In the genomic region with DNA sequence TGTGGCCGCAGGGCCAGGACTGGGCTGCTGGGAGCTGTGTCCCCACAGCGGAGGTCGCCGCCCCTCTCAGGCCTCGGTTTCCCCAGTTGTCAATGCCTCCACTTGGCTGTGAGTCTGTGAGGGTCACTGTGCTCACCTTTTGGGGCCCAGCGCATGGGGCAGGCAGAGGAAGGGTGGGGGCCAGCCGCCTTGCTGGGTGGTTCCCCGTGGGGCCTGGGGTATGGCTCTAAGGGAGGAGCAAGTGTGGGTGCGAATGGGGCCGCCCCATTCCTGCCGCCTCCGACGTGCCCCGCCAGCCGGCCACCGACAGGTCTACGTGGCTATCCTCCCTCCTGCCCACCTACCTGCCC, we compare ENCODE assay signal across 9 cellular contexts. TPM values are rescaled to one million over a fixed set of nuclear protein-coding genes. Genes with fewer than 3 reads are reported as not detected.
A peak's percentile ranks its signal among the peaks of the same experiment; 100 is the strongest.
DNase-seq lines count a peak whose midpoint lies in the region; ATAC-seq, FAIRE-seq and TF ChIP-seq lines count a peak whose summit lies in the region.
"Had no signal": no experiment of that assay in that cellular context is flagged by ENCODE, and none has a peak within 500 bp of the region (broad histone marks: within the 10 kb centered on the region; RNA-seq: fewer than 3 reads in every experiment).

No MANE protein-coding gene starts in this region.

- H4K20me1 ChIP-seq in SK-N-SH (ENCODE audit: insufficient read depth) (no peaks in the 10 kb centered on the region), keratinocyte (ENCODE audit: control insufficient read depth, extremely low read depth, insufficient read depth, low read length) (no peaks in the 10 kb centered on the region)

- TF ChIP-seq EP300 in SK-N-SH (IDR thresholded peaks at IDR 0.05; ENCODE audit: borderline replicate concordance in 1 of 2, low read depth in 1 of 2, low read length in 1 of 2) = no peak

- no peaks in the 10 kb centered on the region for H3K9me3 ChIP-seq in SK-N-SH
- no peaks in the 10 kb centered on the region for H3K9me3 ChIP-seq in keratinocyte (ENCODE audit: control insufficient read depth, low read depth, low read length)

- no peak for TF ChIP-seq CTCF in SK-N-SH (IDR thresholded peaks at IDR 0.05)
- no peak for TF ChIP-seq CTCF in keratinocyte (optimal IDR thresholded peaks at IDR 0.05 in 1 of 3, IDR thresholded peaks at IDR 0.05 in 1 of 3, conservative IDR thresholded peaks at IDR 0.05 in 1 of 3; ENCODE audit: extremely low read depth in 1 of 3, insufficient read depth in 2 of 3, low read length in 3 of 3)

- H3K4me1 ChIP-seq in SK-N-SH (ENCODE audit: control insufficient read depth in 1 of 2, insufficient read depth in 2 of 2, low read depth in 1 of 2, low read length in 1 of 2) (peaks cover 4 to 14% of the 10 kb centered on the region in 2 experiments; a peak in 3 of 4 replicates), keratinocyte (ENCODE audit: control insufficient read depth, extremely low read depth, insufficient read depth, low read length) (peaks cover 10% of the 10 kb centered on the region)

- no peak overlapping the region for H3K27ac Mint-ChIP-seq in activated T-helper 1 cell treated with anti-CD3 and anti-CD28 coated beads, Interleukin-12 subunit alpha, Interleukin-12 subunit beta, Interleukin-2, Interleukin-4 antibody, amounts not matched to agents 30 ng/mL and 10 ng/mL and 1 ng/mL, durations not matched to agents 14 hours and 24 hours and 36 hours
- H3K27ac Mint-ChIP-seq in stimulated activated naive B cell treated with anti-CD40 and anti-IgM and Interleukin-4, amounts not matched to agents 10 μg/mL and 1 μg/mL and 100 μg/mL, for 72 hours = no peak overlapping the region

- H3K27me3 ChIP-seq in SK-N-SH (ENCODE audit: insufficient read depth) = no peaks in the 10 kb centered on the region
- no peaks in the 10 kb centered on the region for H3K27me3 ChIP-seq in keratinocyte (ENCODE audit: control insufficient read depth, extremely low read depth, insufficient read depth, low read length)

- peaks cover 6% of the 10 kb centered on the region for H3K79me2 ChIP-seq in SK-N-SH (ENCODE audit: insufficient read depth)
- no peaks in the 10 kb centered on the region for H3K79me2 ChIP-seq in keratinocyte (ENCODE audit: control insufficient read depth, insufficient read depth, low read length)

- H3K4me2 ChIP-seq in SK-N-SH (peak overlapping the region; percentile 91), keratinocyte (ENCODE audit: control insufficient read depth, extremely low read depth, insufficient read depth, low read depth, low read length) (peak overlapping the region; percentile 78)

- H3K36me3 ChIP-seq in SK-N-SH (replicated peaks in 1 of 2; ENCODE audit: control insufficient read depth in 1 of 2, insufficient read depth in 2 of 2, low read length in 1 of 2) (peaks cover 0 to under 1% of the 10 kb centered on the region in 2 experiments), keratinocyte (ENCODE audit: control insufficient read depth in 2 of 2, extremely low read depth in 1 of 2, insufficient read depth in 2 of 2, low read length in 2 of 2) (no peaks in the 10 kb centered on the region)

- H3K27ac ChIP-seq in SK-N-SH (ENCODE audit: low read depth in 2 of 2, low read length in 1 of 2) (no peak overlapping the region), keratinocyte (ENCODE audit: control insufficient read depth, insufficient read depth, low read length) (no peak overlapping the region)
- H3K27ac ChIP-seq: 22Rv1 had no signal

- H3F3A ChIP-seq in SK-N-SH (replicated peaks; ENCODE audit: insufficient read depth) = no peaks in the 10 kb centered on the region

- TF ChIP-seq RAD21 in SK-N-SH (IDR thresholded peaks at IDR 0.05; ENCODE audit: low read length) = no peak

- WGBS in SK-N-SH (ENCODE audit: low lambda C conversion rate) = 18% methylated on average over 2 of the region's 17 CpGs

- CTCF ChIA-PET in SK-N-SH (lab: Yijun Ruan, JAX) = no interaction called here

- no peaks in the 10 kb centered on the region for H3K9me3 Mint-ChIP-seq in activated T-helper 1 cell treated with anti-CD3 and anti-CD28 coated beads, Interleukin-12 subunit alpha, Interleukin-12 subunit beta, Interleukin-2, Interleukin-4 antibody, amounts not matched to agents 30 ng/mL and 10 ng/mL and 1 ng/mL, durations not matched to agents 14 hours and 24 hours and 36 hours
- no peaks in the 10 kb centered on the region for H3K9me3 Mint-ChIP-seq in stimulated activated naive B cell treated with anti-CD40 and anti-IgM and Interleukin-4, amounts not matched to agents 10 μg/mL and 1 μg/mL and 100 μg/mL, for 72 hours

- FAIRE-seq in keratinocyte (lab: Jason Lieb, UNC) = no peak

- ATAC-seq in SK-N-SH treated with all-trans-retinoic acid at 6 μM for 48 hours (no peak), HG02571 (IDR thresholded peaks at IDR 0.05; ENCODE audit: unreplicated experiment) (no peak)
- no peak for ATAC-seq in stimulated activated naive B cell treated with anti-CD40 and anti-IgM and Interleukin-4, amounts not matched to agents 10 μg/mL and 1 μg/mL and 100 μg/mL, for 72 hours (replicated peaks)

- H3K36me3 Mint-ChIP-seq in activated T-helper 1 cell treated with anti-CD3 and anti-CD28 coated beads, Interleukin-12 subunit alpha, Interleukin-12 subunit beta, Interleukin-2, Interleukin-4 antibody, amounts not matched to agents 30 ng/mL and 10 ng/mL and 1 ng/mL, durations not matched to agents 14 hours and 24 hours and 36 hours (ENCODE audit: low read depth) = no peaks in the 10 kb centered on the region
- H3K36me3 Mint-ChIP-seq in stimulated activated naive B cell treated with anti-CD40 and anti-IgM and Interleukin-4, amounts not matched to agents 10 μg/mL and 1 μg/mL and 100 μg/mL, for 72 hours = peaks cover 7 to 14% of the 10 kb centered on the region in 2 donors

- peaks cover 6% of the 10 kb centered on the region for H3K4me1 Mint-ChIP-seq in activated T-helper 1 cell treated with anti-CD3 and anti-CD28 coated beads, Interleukin-12 subunit alpha, Interleukin-12 subunit beta, Interleukin-2, Interleukin-4 antibody, amounts not matched to agents 30 ng/mL and 10 ng/mL and 1 ng/mL, durations not matched to agents 14 hours and 24 hours and 36 hours (ENCODE audit: low read depth)
- peaks cover 19 to 25% of the 10 kb centered on the region in 2 donors for H3K4me1 Mint-ChIP-seq in stimulated activated naive B cell treated with anti-CD40 and anti-IgM and Interleukin-4, amounts not matched to agents 10 μg/mL and 1 μg/mL and 100 μg/mL, for 72 hours

- peak overlapping the region; percentile 81 for H3K4me3 Mint-ChIP-seq in activated T-helper 1 cell treated with anti-CD3 and anti-CD28 coated beads, Interleukin-12 subunit alpha, Interleukin-12 subunit beta, Interleukin-2, Interleukin-4 antibody, amounts not matched to agents 30 ng/mL and 10 ng/mL and 1 ng/mL, durations not matched to agents 14 hours and 24 hours and 36 hours
- H3K4me3 Mint-ChIP-seq in stimulated activated naive B cell treated with anti-CD40 and anti-IgM and Interleukin-4, amounts not matched to agents 10 μg/mL and 1 μg/mL and 100 μg/mL, for 72 hours = peak overlapping the region; percentile 6 to 91

- H2AFZ ChIP-seq in SK-N-SH (ENCODE audit: low read depth) (peak overlapping the region; percentile 78; the same call in 1 of the 2 replicates), keratinocyte (ENCODE audit: control insufficient read depth, low read length) (no peak overlapping the region)

- H3K9me2 ChIP-seq in SK-N-SH = no peaks in the 10 kb centered on the region

- DNase-seq in SK-N-SH = no peak
- no peak for DNase-seq in activated T-helper 1 cell treated with anti-CD3 and anti-CD28 coated beads, Interleukin-12 subunit alpha, Interleukin-12 subunit beta, Interleukin-2, Interleukin-4 antibody, amounts not matched to agents 30 ng/mL and 10 ng/mL and 1 ng/mL, durations not matched to agents 14 hours and 24 hours and 36 hours (ENCODE audit: low spot score)
- no peak for DNase-seq in keratinocyte (ENCODE audit: low read depth, low spot score)
- DNase-seq in stimulated activated naive B cell treated with anti-CD40 and anti-IgM and Interleukin-4, amounts not matched to agents 10 μg/mL and 1 μg/mL and 100 μg/mL, for 72 hours = no peak
- DNase-seq in NCI-H1092 treated with DMSO at 0.1 percent for 48 hours (lab: John Stamatoyannopoulos, UW) = no peak
- no peak for DNase-seq in COLO829 (ENCODE audit: low spot score)

- H3K4me3 ChIP-seq in SK-N-SH (ENCODE audit: low read depth in 2 of 2, low read length in 1 of 2) (peak overlapping the region; percentile 53 to 82), keratinocyte (ENCODE audit: control insufficient read depth in 2 of 3, extremely low read depth in 1 of 3, insufficient read depth in 2 of 3, low read depth in 1 of 3, low read length in 3 of 3) (no peak overlapping the region)

- no peaks in the 10 kb centered on the region for H3K9me1 ChIP-seq in keratinocyte (ENCODE audit: control insufficient read depth, extremely low read depth, insufficient read depth, low read length)

- dilution Hi-C loops in keratinocyte (cut with MboI; ENCODE audit: extremely low pct_ligation_motif_present, low sequenced_read_pairs) = no loop called here

- peaks cover 5% of the 10 kb centered on the region for H3K27me3 Mint-ChIP-seq in activated T-helper 1 cell treated with anti-CD3 and anti-CD28 coated beads, Interleukin-12 subunit alpha, Interleukin-12 subunit beta, Interleukin-2, Interleukin-4 antibody, amounts not matched to agents 30 ng/mL and 10 ng/mL and 1 ng/mL, durations not matched to agents 14 hours and 24 hours and 36 hours (ENCODE audit: insufficient read depth)
- no peaks in the 10 kb centered on the region for H3K27me3 Mint-ChIP-seq in stimulated activated naive B cell treated with anti-CD40 and anti-IgM and Interleukin-4, amounts not matched to agents 10 μg/mL and 1 μg/mL and 100 μg/mL, for 72 hours

- intact Hi-C loops in activated T-helper 1 cell treated with anti-CD3 and anti-CD28 coated beads, Interleukin-12 subunit alpha, Interleukin-12 subunit beta, Interleukin-2, Interleukin-4 antibody, amounts not matched to agents 30 ng/mL and 10 ng/mL and 1 ng/mL, durations not matched to agents 14 hours and 24 hours and 36 hours (cut with micrococcal nuclease) = loop anchor here (1.0 kb wide), 1 partner anchor 22 kb away; no protein-coding TSS in a partner anchor

- H3K9ac ChIP-seq in SK-N-SH (no peak overlapping the region), keratinocyte (ENCODE audit: control insufficient read depth, extremely low read depth, insufficient read depth, low read length) (no peak overlapping the region)

- POLR2A ChIA-PET in SK-N-SH (lab: Yijun Ruan, JAX) = no interaction called here

RNA-seq across cellular contexts. Expression of gene FGF22, which starts 0.8 kb away (rescaled TPM):
- polyA plus RNA-seq in SK-N-SH (2012; rRNA removed) (0.62 and 0.93 TPM in 2 replicates), keratinocyte (0.05 TPM in 1 of 3 replicates, not detected in the others)
- polyA plus RNA-seq in SK-N-SH (2012; cell fraction: cytosol; rRNA removed) = 0.16 and 0.27 TPM in 2 replicates
- 3.5 and 4.7 TPM in 2 replicates for polyA plus RNA-seq in SK-N-SH (2012; cell fraction: nucleus; rRNA removed)
- total RNA-seq in activated T-helper 1 cell treated with anti-CD3 and anti-CD28 coated beads, Interleukin-12 subunit alpha, Interleukin-12 subunit beta, Interleukin-2, Interleukin-4 antibody, amounts not matched to agents 30 ng/mL and 10 ng/mL and 1 ng/mL, durations not matched to agents 14 hours and 24 hours and 36 hours = not detected in 2 replicates
- 1.0 TPM for polyA plus RNA-seq in keratinocyte (2011; ENCODE audit: low read depth)
- not detected in 2 replicates for polyA plus RNA-seq in keratinocyte (2011; cell fraction: cytosol; rRNA removed)
- polyA plus RNA-seq in keratinocyte (2011; cell fraction: nucleus; rRNA removed) = 0.13 and 0.17 TPM in 2 replicates
- 0.76 TPM in 1 of 2 replicates, not detected in the other for polyA plus RNA-seq in keratinocyte (2012; ENCODE audit: low replicate concordance)
- not detected in 3 replicates for polyA minus RNA-seq in keratinocyte
- not detected for polyA minus RNA-seq in keratinocyte (2011; cell fraction: cytosol; rRNA and poly(A)+ RNA removed)
- not detected in 2 replicates for polyA minus RNA-seq in keratinocyte (2011; cell fraction: nucleus; rRNA and poly(A)+ RNA removed)

RNA-seq across cellular contexts. Expression of gene POLRMT, which starts 5.5 kb away (rescaled TPM):
- polyA plus RNA-seq in SK-N-SH (2012; rRNA removed) (38.2 and 40.1 TPM in 2 replicates), keratinocyte (20.9 to 53.6 TPM (median 33.3 TPM) in 3 replicates)
- polyA plus RNA-seq in SK-N-SH (2012; cell fraction: cytosol; rRNA removed) = 9.6 and 13.7 TPM in 2 replicates
- 157 and 218 TPM in 2 replicates for polyA plus RNA-seq in SK-N-SH (2012; cell fraction: nucleus; rRNA removed)
- 103 and 104 TPM in 2 replicates for total RNA-seq in activated T-helper 1 cell treated with anti-CD3 and anti-CD28 coated beads, Interleukin-12 subunit alpha, Interleukin-12 subunit beta, Interleukin-2, Interleukin-4 antibody, amounts not matched to agents 30 ng/mL and 10 ng/mL and 1 ng/mL, durations not matched to agents 14 hours and 24 hours and 36 hours
- polyA plus RNA-seq in keratinocyte (2011; ENCODE audit: low read depth) = 32.1 TPM
- 12.6 and 19.6 TPM in 2 replicates for polyA plus RNA-seq in keratinocyte (2011; cell fraction: cytosol; rRNA removed)
- 47.6 and 72.8 TPM in 2 replicates for polyA plus RNA-seq in keratinocyte (2011; cell fraction: nucleus; rRNA removed)
- polyA plus RNA-seq in keratinocyte (2012; ENCODE audit: low replicate concordance) = 50.1 and 59.7 TPM in 2 replicates
- 74.0 to 142 TPM (median 140 TPM) in 3 replicates for polyA minus RNA-seq in keratinocyte
- polyA minus RNA-seq in keratinocyte (2011; cell fraction: cytosol; rRNA and poly(A)+ RNA removed) = 90.4 TPM
- polyA minus RNA-seq in keratinocyte (2011; cell fraction: nucleus; rRNA and poly(A)+ RNA removed) = 40.7 and 57.9 TPM in 2 replicates

RNA-seq across cellular contexts. Expression of gene RNF126, which starts 24.1 kb away (rescaled TPM):
- polyA plus RNA-seq in SK-N-SH (2012; rRNA removed) = 9.0 and 12.9 TPM in 2 replicates
- 11.9 and 17.2 TPM in 2 replicates for polyA plus RNA-seq in SK-N-SH (2012; cell fraction: cytosol; rRNA removed)
- polyA plus RNA-seq in SK-N-SH (2012; cell fraction: nucleus; rRNA removed) = 43.5 and 64.4 TPM in 2 replicates
- 107 and 110 TPM in 2 replicates for total RNA-seq in activated T-helper 1 cell treated with anti-CD3 and anti-CD28 coated beads, Interleukin-12 subunit alpha, Interleukin-12 subunit beta, Interleukin-2, Interleukin-4 antibody, amounts not matched to agents 30 ng/mL and 10 ng/mL and 1 ng/mL, durations not matched to agents 14 hours and 24 hours and 36 hours
- polyA plus RNA-seq in keratinocyte = 8.2 to 30.0 TPM (median 14.8 TPM) in 3 replicates
- 10.8 TPM for polyA plus RNA-seq in keratinocyte (2011; ENCODE audit: low read depth)
- 10.0 and 29.0 TPM in 2 replicates for polyA plus RNA-seq in keratinocyte (2011; cell fraction: cytosol; rRNA removed)
- 17.7 and 30.0 TPM in 2 replicates for polyA plus RNA-seq in keratinocyte (2011; cell fraction: nucleus; rRNA removed)
- polyA plus RNA-seq in keratinocyte (2012; ENCODE audit: low replicate concordance) = 37.0 and 57.0 TPM in 2 replicates
- 5.0 to 32.4 TPM (median 8.5 TPM) in 3 replicates for polyA minus RNA-seq in keratinocyte
- 50.3 TPM for polyA minus RNA-seq in keratinocyte (2011; cell fraction: cytosol; rRNA and poly(A)+ RNA removed)
- 18.8 and 19.9 TPM in 2 replicates for polyA minus RNA-seq in keratinocyte (2011; cell fraction: nucleus; rRNA and poly(A)+ RNA removed)

RNA-seq across cellular contexts. Expression of gene FSTL3, which starts 37.3 kb away (rescaled TPM):
- polyA plus RNA-seq in SK-N-SH (2012; rRNA removed) = 64.4 and 73.0 TPM in 2 replicates
- polyA plus RNA-seq in SK-N-SH (2012; cell fraction: cytosol; rRNA removed) = 33.6 and 47.9 TPM in 2 replicates
- polyA plus RNA-seq in SK-N-SH (2012; cell fraction: nucleus; rRNA removed) = 259 and 359 TPM in 2 replicates
- total RNA-seq in activated T-helper 1 cell treated with anti-CD3 and anti-CD28 coated beads, Interleukin-12 subunit alpha, Interleukin-12 subunit beta, Interleukin-2, Interleukin-4 antibody, amounts not matched to agents 30 ng/mL and 10 ng/mL and 1 ng/mL, durations not matched to agents 14 hours and 24 hours and 36 hours = 5.5 and 5.6 TPM in 2 replicates
- 54.4 to 105 TPM (median 66.0 TPM) in 3 replicates for polyA plus RNA-seq in keratinocyte
- polyA plus RNA-seq in keratinocyte (2011; ENCODE audit: low read depth) = 11.7 TPM
- polyA plus RNA-seq in keratinocyte (2011; cell fraction: cytosol; rRNA removed) = 35.5 and 76.0 TPM in 2 replicates
- 185 and 193 TPM in 2 replicates for polyA plus RNA-seq in keratinocyte (2011; cell fraction: nucleus; rRNA removed)
- 101 and 111 TPM in 2 replicates for polyA plus RNA-seq in keratinocyte (2012; ENCODE audit: low replicate concordance)
- polyA minus RNA-seq in keratinocyte = 38.0 to 68.4 TPM (median 48.9 TPM) in 3 replicates
- 206 TPM for polyA minus RNA-seq in keratinocyte (2011; cell fraction: cytosol; rRNA and poly(A)+ RNA removed)
- polyA minus RNA-seq in keratinocyte (2011; cell fraction: nucleus; rRNA and poly(A)+ RNA removed) = 122 and 140 TPM in 2 replicates

RNA-seq across cellular contexts. Expression of gene HCN2, which starts 49.2 kb away (rescaled TPM):
- polyA plus RNA-seq in SK-N-SH (2012; rRNA removed) (3.4 and 5.6 TPM in 2 replicates), keratinocyte (0.13 to 0.56 TPM (median 0.26 TPM) in 3 replicates)
- 4.4 and 8.7 TPM in 2 replicates for polyA plus RNA-seq in SK-N-SH (2012; cell fraction: cytosol; rRNA removed)
- polyA plus RNA-seq in SK-N-SH (2012; cell fraction: nucleus; rRNA removed) = 11.1 and 12.0 TPM in 2 replicates
- total RNA-seq in activated T-helper 1 cell treated with anti-CD3 and anti-CD28 coated beads, Interleukin-12 subunit alpha, Interleukin-12 subunit beta, Interleukin-2, Interleukin-4 antibody, amounts not matched to agents 30 ng/mL and 10 ng/mL and 1 ng/mL, durations not matched to agents 14 hours and 24 hours and 36 hours = 1.1 and 1.2 TPM in 2 replicates
- polyA plus RNA-seq in keratinocyte (2011; ENCODE audit: low read depth) = 0.22 TPM
- polyA plus RNA-seq in keratinocyte (2011; cell fraction: cytosol; rRNA removed) = 0.57 and 1.0 TPM in 2 replicates
- polyA plus RNA-seq in keratinocyte (2011; cell fraction: nucleus; rRNA removed) = 0.59 and 0.64 TPM in 2 replicates
- 0.55 and 1.2 TPM in 2 replicates for polyA plus RNA-seq in keratinocyte (2012; ENCODE audit: low replicate concordance)
- 0.64 to 4.5 TPM (median 2.6 TPM) in 3 replicates for polyA minus RNA-seq in keratinocyte
- polyA minus RNA-seq in keratinocyte (2011; cell fraction: cytosol; rRNA and poly(A)+ RNA removed) = 1.9 TPM
- polyA minus RNA-seq in keratinocyte (2011; cell fraction: nucleus; rRNA and poly(A)+ RNA removed) = 0.63 and 1.3 TPM in 2 replicates

Comparison
In these comparisons a context has a peak if more than half of its experiments do, and no peak if none do; other contexts are left out.
1. H3K4me3 ChIP-seq: peak in SK-N-SH (2 of 2); none in keratinocyte (0 of 3).